Comparison of ENCODE assay signal across 1 cellular context in the genomic region with DNA sequence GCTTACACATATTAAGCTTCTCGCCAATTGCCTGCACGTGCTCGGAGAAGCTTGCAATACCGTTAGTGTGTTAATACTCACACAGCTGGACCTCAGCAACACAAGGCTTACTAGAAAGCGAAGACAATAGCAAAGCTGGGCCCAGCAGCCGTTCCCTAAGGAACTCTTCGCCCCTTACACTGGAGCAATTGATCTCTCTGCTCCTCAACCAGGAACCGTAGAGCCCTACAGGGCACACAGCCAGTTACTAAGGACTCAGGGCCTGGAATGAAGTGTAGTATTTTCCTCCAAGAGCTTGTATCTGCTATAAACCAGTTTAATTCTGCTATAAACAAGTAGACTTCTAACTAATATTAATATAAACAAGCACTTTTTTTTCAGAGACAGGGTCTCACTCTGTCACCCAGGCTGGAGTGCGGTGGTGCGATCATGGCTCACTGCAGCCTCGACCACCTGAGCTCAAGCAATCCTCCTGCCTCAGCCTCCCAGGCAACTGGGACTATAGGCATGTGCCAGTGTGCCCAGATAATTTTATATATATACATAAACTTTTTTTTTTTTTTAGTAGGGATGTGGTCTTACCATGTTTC.
TF ChIP-seq lines count a peak whose summit lies in the region.

No MANE protein-coding gene starts in this region.

TF ChIP-seq in GM23338, 12 proteins besides CTCF, POLR2A, EP300 and RAD21 (continued from another document):
- TF ChIP-seq, protein P1, sequence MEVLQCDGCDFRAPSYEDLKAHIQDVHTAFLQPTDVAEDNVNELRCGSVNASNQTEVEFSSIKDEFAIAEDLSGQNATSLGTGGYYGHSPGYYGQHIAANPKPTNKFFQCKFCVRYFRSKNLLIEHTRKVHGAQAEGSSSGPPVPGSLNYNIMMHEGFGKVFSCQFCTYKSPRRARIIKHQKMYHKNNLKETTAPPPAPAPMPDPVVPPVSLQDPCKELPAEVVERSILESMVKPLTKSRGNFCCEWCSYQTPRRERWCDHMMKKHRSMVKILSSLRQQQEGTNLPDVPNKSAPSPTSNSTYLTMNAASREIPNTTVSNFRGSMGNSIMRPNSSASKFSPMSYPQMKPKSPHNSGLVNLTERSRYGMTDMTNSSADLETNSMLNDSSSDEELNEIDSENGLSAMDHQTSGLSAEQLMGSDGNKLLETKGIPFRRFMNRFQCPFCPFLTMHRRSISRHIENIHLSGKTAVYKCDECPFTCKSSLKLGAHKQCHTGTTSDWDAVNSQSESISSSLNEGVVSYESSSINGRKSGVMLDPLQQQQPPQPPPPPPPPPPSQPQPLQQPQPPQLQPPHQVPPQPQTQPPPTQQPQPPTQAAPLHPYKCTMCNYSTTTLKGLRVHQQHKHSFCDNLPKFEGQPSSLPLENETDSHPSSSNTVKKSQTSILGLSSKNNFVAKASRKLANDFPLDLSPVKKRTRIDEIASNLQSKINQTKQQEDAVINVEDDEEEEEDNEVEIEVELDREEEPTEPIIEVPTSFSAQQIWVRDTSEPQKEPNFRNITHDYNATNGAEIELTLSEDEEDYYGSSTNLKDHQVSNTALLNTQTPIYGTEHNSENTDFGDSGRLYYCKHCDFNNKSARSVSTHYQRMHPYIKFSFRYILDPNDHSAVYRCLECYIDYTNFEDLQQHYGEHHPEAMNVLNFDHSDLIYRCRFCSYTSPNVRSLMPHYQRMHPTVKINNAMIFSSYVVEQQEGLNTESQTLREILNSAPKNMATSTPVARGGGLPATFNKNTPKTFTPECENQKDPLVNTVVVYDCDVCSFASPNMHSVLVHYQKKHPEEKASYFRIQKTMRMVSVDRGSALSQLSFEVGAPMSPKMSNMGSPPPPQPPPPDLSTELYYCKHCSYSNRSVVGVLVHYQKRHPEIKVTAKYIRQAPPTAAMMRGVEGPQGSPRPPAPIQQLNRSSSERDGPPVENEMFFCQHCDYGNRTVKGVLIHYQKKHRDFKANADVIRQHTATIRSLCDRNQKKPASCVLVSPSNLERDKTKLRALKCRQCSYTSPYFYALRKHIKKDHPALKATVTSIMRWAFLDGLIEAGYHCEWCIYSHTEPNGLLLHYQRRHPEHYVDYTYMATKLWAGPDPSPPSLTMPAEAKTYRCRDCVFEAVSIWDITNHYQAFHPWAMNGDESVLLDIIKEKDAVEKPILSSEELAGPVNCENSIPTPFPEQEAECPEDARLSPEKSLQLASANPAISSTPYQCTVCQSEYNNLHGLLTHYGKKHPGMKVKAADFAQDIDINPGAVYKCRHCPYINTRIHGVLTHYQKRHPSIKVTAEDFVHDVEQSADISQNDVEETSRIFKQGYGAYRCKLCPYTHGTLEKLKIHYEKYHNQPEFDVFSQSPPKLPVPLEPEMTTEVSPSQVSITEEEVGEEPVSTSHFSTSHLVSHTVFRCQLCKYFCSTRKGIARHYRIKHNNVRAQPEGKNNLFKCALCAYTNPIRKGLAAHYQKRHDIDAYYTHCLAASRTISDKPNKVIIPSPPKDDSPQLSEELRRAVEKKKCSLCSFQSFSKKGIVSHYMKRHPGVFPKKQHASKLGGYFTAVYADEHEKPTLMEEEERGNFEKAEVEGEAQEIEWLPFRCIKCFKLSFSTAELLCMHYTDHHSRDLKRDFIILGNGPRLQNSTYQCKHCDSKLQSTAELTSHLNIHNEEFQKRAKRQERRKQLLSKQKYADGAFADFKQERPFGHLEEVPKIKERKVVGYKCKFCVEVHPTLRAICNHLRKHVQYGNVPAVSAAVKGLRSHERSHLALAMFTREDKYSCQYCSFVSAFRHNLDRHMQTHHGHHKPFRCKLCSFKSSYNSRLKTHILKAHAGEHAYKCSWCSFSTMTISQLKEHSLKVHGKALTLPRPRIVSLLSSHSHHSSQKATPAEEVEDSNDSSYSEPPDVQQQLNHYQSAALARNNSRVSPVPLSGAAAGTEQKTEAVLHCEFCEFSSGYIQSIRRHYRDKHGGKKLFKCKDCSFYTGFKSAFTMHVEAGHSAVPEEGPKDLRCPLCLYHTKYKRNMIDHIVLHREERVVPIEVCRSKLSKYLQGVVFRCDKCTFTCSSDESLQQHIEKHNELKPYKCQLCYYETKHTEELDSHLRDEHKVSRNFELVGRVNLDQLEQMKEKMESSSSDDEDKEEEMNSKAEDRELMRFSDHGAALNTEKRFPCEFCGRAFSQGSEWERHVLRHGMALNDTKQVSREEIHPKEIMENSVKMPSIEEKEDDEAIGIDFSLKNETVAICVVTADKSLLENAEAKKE (CRISPR knock-in tag; IDR thresholded peaks at IDR 0.05) = no peak
- no peak for TF ChIP-seq POLR2AphosphoS5 (IDR thresholded peaks at IDR 0.05; ENCODE audit: low read depth)
- TF ChIP-seq STAT1 (IDR thresholded peaks at IDR 0.05; ENCODE audit: unreplicated experiment) = no peak
- no peak for TF ChIP-seq ZNF114 (CRISPR knock-in tag; IDR thresholded peaks at IDR 0.05)
- TF ChIP-seq, protein P2, sequence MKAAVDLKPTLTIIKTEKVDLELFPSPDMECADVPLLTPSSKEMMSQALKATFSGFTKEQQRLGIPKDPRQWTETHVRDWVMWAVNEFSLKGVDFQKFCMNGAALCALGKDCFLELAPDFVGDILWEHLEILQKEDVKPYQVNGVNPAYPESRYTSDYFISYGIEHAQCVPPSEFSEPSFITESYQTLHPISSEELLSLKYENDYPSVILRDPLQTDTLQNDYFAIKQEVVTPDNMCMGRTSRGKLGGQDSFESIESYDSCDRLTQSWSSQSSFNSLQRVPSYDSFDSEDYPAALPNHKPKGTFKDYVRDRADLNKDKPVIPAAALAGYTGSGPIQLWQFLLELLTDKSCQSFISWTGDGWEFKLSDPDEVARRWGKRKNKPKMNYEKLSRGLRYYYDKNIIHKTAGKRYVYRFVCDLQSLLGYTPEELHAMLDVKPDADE (IDR thresholded peaks at IDR 0.05) = no peak
- TF ChIP-seq CREB1 (CRISPR knock-in tag; IDR thresholded peaks at IDR 0.05; ENCODE audit: low read depth) = no peak
- no peak for TF ChIP-seq REST (IDR thresholded peaks at IDR 0.05; ENCODE audit: unreplicated experiment)
- TF ChIP-seq EZH2phosphoT487 (IDR thresholded peaks at IDR 0.05; ENCODE audit: unreplicated experiment) = no peak
- TF ChIP-seq JUNB (IDR thresholded peaks at IDR 0.05; ENCODE audit: unreplicated experiment) = no peak
- TF ChIP-seq ZNF331 (CRISPR knock-in tag; IDR thresholded peaks at IDR 0.05; ENCODE audit: low read depth) = no peak
TF ChIP-seq in GM23338: peak in this region for 0.
